ENCODE assay signal across 31 cellular contexts in genomic region chr16:8704098-8704497, GRCh38.
"Had no signal": no experiment of that assay in that cellular context is flagged by ENCODE, and none has a peak within 500 bp of the region (broad histone marks: within the 10 kb centered on the region; RNA-seq: fewer than 3 reads in every experiment).

No MANE protein-coding gene starts in this region.

- H3K36me3 ChIP-seq: neural progenitor cell, ovary, suprapubic skin, tibial artery, upper lobe of left lung, vagina had no signal

- ATAC-seq: naive thymus-derived CD4-positive, alpha-beta T cell; natural killer cell; psoas muscle; right cardiac atrium; sciatic nerve; stimulated activated memory B cell treated with anti-CD40 and anti-IgM and Interleukin-4, amounts not matched to agents 10 μg/mL and 1 μg/mL and 100 μg/mL, for 72 hours; stimulated activated naive CD8-positive, alpha-beta T cell treated with anti-CD3 and anti-CD28 coated beads, Interleukin-15, amount 100 ng/mL, for 72 hours; stimulated activated naive CD8-positive, alpha-beta T cell treated with anti-CD3 and anti-CD28 coated beads, Interleukin-15, Interleukin-2, amounts not matched to agents 100 U/mL and 50 U/mL, for 24 hours had no signal

- H3K4me1 Mint-ChIP-seq: nephron; stimulated activated naive CD8-positive, alpha-beta T cell treated with anti-CD3 and anti-CD28 coated beads, Interleukin-15, amount 100 ng/mL, for 72 hours had no signal

- H3K9me3 Mint-ChIP-seq: naive thymus-derived CD4-positive, alpha-beta T cell; natural killer cell; nephron; neural progenitor cell; stimulated activated naive CD8-positive, alpha-beta T cell treated with anti-CD3 and anti-CD28 coated beads, Interleukin-15, amount 100 ng/mL, for 72 hours had no signal

- DNase-seq: naive thymus-derived CD4-positive, alpha-beta T cell; natural killer cell; occipital lobe; ovary; posterior cingulate gyrus; psoas muscle; right cardiac atrium; stimulated activated CD4-positive, alpha-beta T cell treated with anti-CD3 and anti-CD28 coated beads, Interleukin-12 subunit alpha, Interleukin-12 subunit beta, amount 100 ng/mL, for 4 hours; stimulated activated CD4-positive, alpha-beta T cell treated with anti-CD3 and anti-CD28 coated beads, Interleukin-1b, Interleukin-23, amount 100 ng/mL, for 48 hours; stimulated activated CD4-positive, alpha-beta T cell treated with anti-CD3 and anti-CD28 coated beads, Interleukin-4, amount 100 ng/mL, for 1 hour; stimulated activated CD4-positive, alpha-beta T cell treated with anti-CD3 and anti-CD28 coated beads, Interleukin-4, amount 100 ng/mL, for 4 hours; stimulated activated CD8-positive, alpha-beta memory T cell treated with anti-CD3 and anti-CD28 coated beads, Interleukin-4, amount 100 ng/mL, for 48 hours; stimulated activated naive CD4-positive, alpha-beta T cell; stimulated activated naive CD8-positive, alpha-beta T cell treated with anti-CD3 and anti-CD28 coated beads, Interleukin-15, amount 100 ng/mL, for 72 hours; stimulated activated naive CD8-positive, alpha-beta T cell treated with anti-CD3 and anti-CD28 coated beads, Interleukin-15, Interleukin-2, amounts not matched to agents 100 U/mL and 50 U/mL, for 24 hours; substantia nigra; testis; tibial artery; trophoblast cell; upper lobe of left lung had no signal

- H3K4me3 Mint-ChIP-seq: naive thymus-derived CD4-positive, alpha-beta T cell; natural killer cell; nephron; neural progenitor cell; stimulated activated memory B cell treated with anti-CD40 and anti-IgM and Interleukin-4, amounts not matched to agents 10 μg/mL and 1 μg/mL and 100 μg/mL, for 72 hours; stimulated activated naive CD8-positive, alpha-beta T cell treated with anti-CD3 and anti-CD28 coated beads, Interleukin-15, amount 100 ng/mL, for 72 hours had no signal

- H3K27me3 ChIP-seq: neural progenitor cell, ovary, spleen, suprapubic skin, testis, tibial artery, upper lobe of left lung, vagina had no signal

- H3K27ac ChIP-seq: neural progenitor cell, ovary, parathyroid adenoma, psoas muscle, skin epidermis, spleen, suprapubic skin, testis, tibial artery, upper lobe of left lung, vagina had no signal

- H3K4me3 ChIP-seq: neural progenitor cell, ovary, psoas muscle, skin epidermis, smooth muscle cell, spleen, suprapubic skin, testis, tibial artery, upper lobe of left lung, vagina had no signal

- H3K9me3 ChIP-seq: ovary, psoas muscle, spleen, suprapubic skin, testis, tibial artery, upper lobe of left lung, vagina had no signal

- H3K36me3 Mint-ChIP-seq: natural killer cell had no signal

- H3K4me1 ChIP-seq: neural progenitor cell, parathyroid adenoma, psoas muscle, spleen, suprapubic skin, testis, tibial artery, upper lobe of left lung, vagina had no signal

- H3K27ac Mint-ChIP-seq: natural killer cell; nephron; progenitor cell of endocrine pancreas; stimulated activated memory B cell treated with anti-CD40 and anti-IgM and Interleukin-4, amounts not matched to agents 10 μg/mL and 1 μg/mL and 100 μg/mL, for 72 hours; stimulated activated naive CD8-positive, alpha-beta T cell treated with anti-CD3 and anti-CD28 coated beads, Interleukin-15, amount 100 ng/mL, for 72 hours had no signal

- H3K27me3 Mint-ChIP-seq: naive thymus-derived CD4-positive, alpha-beta T cell; progenitor cell of endocrine pancreas; stimulated activated memory B cell treated with anti-CD40 and anti-IgM and Interleukin-4, amounts not matched to agents 10 μg/mL and 1 μg/mL and 100 μg/mL, for 72 hours; stimulated activated naive CD8-positive, alpha-beta T cell treated with anti-CD3 and anti-CD28 coated beads, Interleukin-15, amount 100 ng/mL, for 72 hours had no signal
